ENCODE assay signal across 1 cellular context in the genomic region with DNA sequence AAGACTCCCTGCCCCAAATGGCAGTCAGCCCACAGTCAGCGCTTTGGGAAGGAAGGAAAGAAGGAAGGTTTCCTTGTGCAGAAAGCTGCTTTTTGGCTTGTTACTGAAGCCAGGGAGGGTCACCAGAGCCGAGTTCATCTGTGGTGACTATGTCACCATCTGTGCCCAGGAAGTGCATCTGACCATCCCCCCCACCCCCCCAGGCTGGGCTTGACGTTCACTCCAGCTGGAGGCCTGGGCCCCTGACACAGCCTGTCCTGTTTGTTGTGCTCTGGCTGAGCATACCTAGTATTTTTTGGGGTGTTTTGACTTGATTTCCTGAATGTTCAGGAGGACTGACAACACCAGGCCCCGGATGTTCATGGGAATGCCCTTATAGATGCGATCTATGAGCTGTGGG. TPM values are rescaled to one million over a fixed set of nuclear protein-coding genes. Genes with fewer than 3 reads are reported as not detected.
"Had no signal": no experiment of that assay in that cellular context is flagged by ENCODE, and none has a peak within 500 bp of the region (broad histone marks: within the 10 kb centered on the region; RNA-seq: fewer than 3 reads in every experiment).

No MANE protein-coding gene starts in this region.

RNA-seq across cellular contexts. Expression of a gene that starts 31.6 kb away (rescaled TPM):
- total RNA-seq: GM12878 had no signal
- polyA plus RNA-seq: GM12878 had no signal
